In the genomic region with DNA sequence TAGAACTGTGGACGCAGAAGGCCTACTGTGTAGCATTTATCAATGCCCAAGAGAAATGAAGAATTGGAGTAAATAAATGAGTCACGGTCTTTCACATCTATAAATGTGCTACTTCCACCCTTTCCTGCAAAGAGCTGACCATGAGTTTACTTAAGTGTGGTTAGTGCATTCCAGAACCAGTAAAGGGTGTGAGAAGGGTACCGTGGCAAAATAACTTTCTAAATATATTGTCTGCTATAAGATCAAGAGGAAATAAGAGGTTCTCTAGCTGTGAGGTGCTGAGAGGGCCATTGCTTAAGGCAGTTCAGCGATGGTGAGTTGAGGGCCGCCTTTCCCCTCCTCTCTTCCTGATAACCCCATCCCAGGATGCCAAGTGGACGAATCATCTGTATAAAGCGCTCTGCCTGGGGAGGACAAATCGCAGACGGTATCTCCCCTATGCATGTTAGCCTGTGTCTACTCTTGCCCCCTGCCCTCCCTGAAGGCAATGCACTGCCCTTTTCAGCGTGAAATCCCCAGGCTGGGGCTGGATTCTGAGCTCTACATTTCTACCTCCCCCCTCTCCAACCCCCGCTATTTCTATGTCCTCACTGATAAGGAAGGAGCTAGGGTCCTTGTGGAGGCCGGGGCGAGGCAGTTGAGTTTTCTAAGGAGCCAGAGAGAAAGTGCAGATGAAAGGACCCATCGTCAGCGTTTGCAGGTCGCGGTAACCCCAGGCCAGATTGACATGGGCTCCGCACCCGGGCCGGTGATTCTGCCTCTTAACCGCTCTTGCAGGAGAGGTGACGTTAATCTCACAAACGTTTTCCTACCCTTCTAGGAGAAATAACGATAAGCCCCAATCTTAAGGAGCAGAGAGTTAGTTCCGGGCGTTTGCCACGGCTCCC, we compare ENCODE assay signal across 9 cellular contexts. TPM values are rescaled to one million over a fixed set of nuclear protein-coding genes. Genes with fewer than 3 reads are reported as not detected.
A peak's percentile ranks its signal among the peaks of the same experiment; 100 is the strongest.
DNase-seq lines count a peak whose midpoint lies in the region; TF ChIP-seq lines count a peak whose summit lies in the region.
"Had no signal": no experiment of that assay in that cellular context is flagged by ENCODE, and none has a peak within 500 bp of the region (broad histone marks: within the 10 kb centered on the region; RNA-seq: fewer than 3 reads in every experiment).

No MANE protein-coding gene starts in this region.

- no peak overlapping the region for H3K27ac ChIP-seq in HL-60 (replicated peaks)
- H3K27ac ChIP-seq in iPS-18a (ENCODE audit: low read length) = no peak overlapping the region
- H3K27ac ChIP-seq in smooth muscle cell (ENCODE audit: low read depth) = no peak overlapping the region
- H3K27ac ChIP-seq: pancreas had no signal

- H3K36me3 ChIP-seq in adipocyte (ENCODE audit: control insufficient read depth, insufficient read depth, low read length, severe bottlenecking) (no peaks in the 10 kb centered on the region), iPS-18a (ENCODE audit: control insufficient read depth, low read depth, low read length) (no peaks in the 10 kb centered on the region), smooth muscle cell (ENCODE audit: low read depth) (no peaks in the 10 kb centered on the region)
- H3K36me3 ChIP-seq: pancreas had no signal

- H3K4me2 ChIP-seq in smooth muscle cell = peak overlapping the region; percentile 93

- peak overlapping the region; percentile 80; the same call in 1 of the 2 replicates for H3K4me3 ChIP-seq in HL-60 (replicated peaks; ENCODE audit: insufficient read depth, low read length)
- peak overlapping the region; percentile 82 for H3K4me3 ChIP-seq in adipocyte (ENCODE audit: low read length)
- H3K4me3 ChIP-seq in iPS-18a (ENCODE audit: low read length) = peak overlapping the region; percentile 67
- H3K4me3 ChIP-seq in smooth muscle cell = peak overlapping the region; percentile 67

- 18% methylated on average over 27 of the region's 27 CpGs for WGBS in smooth muscle cell (ENCODE audit: low lambda C conversion rate)

- H3K4me1 ChIP-seq in adipocyte (ENCODE audit: control insufficient read depth, insufficient read depth, low read length) (peaks cover 10% of the 10 kb centered on the region), iPS-18a (ENCODE audit: control insufficient read depth, low read depth, low read length) (peaks cover 6% of the 10 kb centered on the region), smooth muscle cell (ENCODE audit: low read depth) (peaks cover 10% of the 10 kb centered on the region)

- H3K27me3 ChIP-seq in HL-60 (ENCODE audit: insufficient read depth, poor library complexity, severe bottlenecking) = no peaks in the 10 kb centered on the region
- no peaks in the 10 kb centered on the region for H3K27me3 ChIP-seq in adipocyte (replicated peaks; ENCODE audit: control insufficient read depth, insufficient read depth, low read length)
- peaks cover 32% of the 10 kb centered on the region for H3K27me3 ChIP-seq in iPS-18a (ENCODE audit: control insufficient read depth, insufficient read depth, low read length)
- H3K27me3 ChIP-seq in smooth muscle cell (ENCODE audit: low read depth) = peaks cover 68% of the 10 kb centered on the region

- H2AFZ ChIP-seq in smooth muscle cell (ENCODE audit: low read depth) = peak overlapping the region; percentile 83

- DNase-seq in HL-60 (ENCODE audit: low read depth in 1 of 2, low spot score in 1 of 2) = no peak
- no peak for DNase-seq in adipocyte (ENCODE audit: low read depth)
- no peak for DNase-seq in smooth muscle cell (lab: John Stamatoyannopoulos, UW; ENCODE audit: unreplicated experiment)
- DNase-seq in NCI-H2196 treated with DMSO at 0.1 percent for 48 hours (lab: John Stamatoyannopoulos, UW; ENCODE audit: unreplicated experiment) = no peak
- no peak for DNase-seq in SIG-M5 treated with dmso at 0.1 percent for 504 hours (lab: John Stamatoyannopoulos, UW; ENCODE audit: unreplicated experiment)
- DNase-seq in putamen (ENCODE audit: low spot score) = no peak
- DNase-seq: activated CD8-positive, alpha-beta memory T cell treated with anti-CD3 and anti-CD28 coated beads, Interleukin-2, amount 10 ng/mL, durations not matched to agents 7 days and 5 days had no signal

- H3F3A ChIP-seq in smooth muscle cell (ENCODE audit: low read depth) = no peaks in the 10 kb centered on the region

- no peaks in the 10 kb centered on the region for H3K79me2 ChIP-seq in smooth muscle cell (ENCODE audit: low read depth)

- H3K9ac ChIP-seq in adipocyte (ENCODE audit: low read length) (no peak overlapping the region), iPS-18a (ENCODE audit: low read length) (no peak overlapping the region), smooth muscle cell (ENCODE audit: low read depth) (no peak overlapping the region)

- H4K20me1 ChIP-seq in smooth muscle cell (ENCODE audit: low read depth) = no peaks in the 10 kb centered on the region

- H3K9me3 ChIP-seq in adipocyte (ENCODE audit: control insufficient read depth, low read length) = no peaks in the 10 kb centered on the region
- H3K9me3 ChIP-seq in iPS-18a (ENCODE audit: control insufficient read depth, low read depth, low read length) = no peaks in the 10 kb centered on the region
- no peaks in the 10 kb centered on the region for H3K9me3 ChIP-seq in smooth muscle cell (replicated peaks; ENCODE audit: low read depth)
- H3K9me3 ChIP-seq: pancreas had no signal

- TF ChIP-seq CTCF in HL-60 (IDR thresholded peaks at IDR 0.05; ENCODE audit: insufficient read depth, low read length) = no peak
- TF ChIP-seq CTCF in smooth muscle cell (IDR thresholded peaks at IDR 0.05; ENCODE audit: borderline replicate concordance, insufficient read depth, poor library complexity, severe bottlenecking) = no peak

RNA-seq across cellular contexts. Expression of a gene that starts 1.5 kb away (rescaled TPM):
- total RNA-seq in smooth muscle cell = 0.04 and 0.49 TPM in 2 replicates
- 0.77 TPM in 1 of 2 replicates, not detected in the other for polyA plus RNA-seq in smooth muscle cell
- total RNA-seq: activated CD8-positive, alpha-beta memory T cell treated with anti-CD3 and anti-CD28 coated beads, Interleukin-2, amount 10 ng/mL, durations not matched to agents 7 days and 5 days had no signal
